ENCODE assay signal across 28 cellular contexts in genomic region chr6:150880336-150880735, GRCh38. TPM values are rescaled to one million over a fixed set of nuclear protein-coding genes. Genes with fewer than 3 reads are reported as not detected.
DNase-seq lines count a peak whose midpoint lies in the region; ATAC-seq and TF ChIP-seq lines count a peak whose summit lies in the region.
"Had no signal": no experiment of that assay in that cellular context is flagged by ENCODE, and none has a peak within 500 bp of the region (broad histone marks: within the 10 kb centered on the region; RNA-seq: fewer than 3 reads in every experiment).

No MANE protein-coding gene starts in this region.

- H3K9me3 ChIP-seq in PC-3 (ENCODE audit: low read length) (no peaks in the 10 kb centered on the region), osteoblast (ENCODE audit: low read depth, low read length) (no peaks in the 10 kb centered on the region)
- H3K9me3 ChIP-seq: A549, neutrophil had no signal

- H3K27ac ChIP-seq in PC-3 (ENCODE audit: low read length) (peak overlapping the region; percentile 98; the same call in 1 of the 2 replicates), osteoblast (ENCODE audit: low read depth, low read length) (peak overlapping the region; percentile 99)
- H3K27ac ChIP-seq: A549, HL-60, neutrophil had no signal

- peaks cover 37% of the 10 kb centered on the region for H3K79me2 ChIP-seq in PC-3 (ENCODE audit: low read length)
- peaks cover 66% of the 10 kb centered on the region for H3K79me2 ChIP-seq in osteoblast (ENCODE audit: insufficient read depth, low read length)

- ATAC-seq in PC-3 = no peak
- ATAC-seq: A549; activated naive CD4-positive, alpha-beta T cell treated with anti-CD3 and anti-CD28 coated beads, Interleukin-2, amount 50 U/mL, for 72 hours; esophagus mucosa; left colon; Panc1 had no signal

- DNase-seq in NCI-H146 (lab: John Stamatoyannopoulos, UW) = peak; percentile 28
- no peak for DNase-seq in NCI-H146 treated with DMSO at 0.1 percent for 48 hours (lab: John Stamatoyannopoulos, UW; ENCODE audit: unreplicated experiment)
- peak; percentile 85 for DNase-seq in NCI-H2029 (lab: John Stamatoyannopoulos, UW)
- DNase-seq in PC-3 = no peak
- no peak for DNase-seq in osteoblast (ENCODE audit: insufficient read length, low spot score, missing footprints)
- DNase-seq in lower leg skin (ENCODE audit: low spot score in 2 of 2) = no peak
- DNase-seq in 8988T = no peak
- DNase-seq in pons (ENCODE audit: low spot score) = no peak
- DNase-seq: activated CD4-positive, alpha-beta T cell treated with anti-CD3 and anti-CD28 coated beads, Interleukin-2, amount 50 U/mL, for 4 hours; activated CD4-positive, CD25-positive, alpha-beta regulatory T cell; aorta; CD8-positive, alpha-beta memory T cell; DND-41; effector CD8-positive, alpha-beta T cell; foreskin melanocyte; H7; left colon; mesenchymal stem cell; NCI-H1048; NCI-H226; SHP77 treated with DMSO at 0.1 percent for 48 hours; trophoblast cell had no signal

- H3F3A ChIP-seq in PC-3 (ENCODE audit: low read length, unreplicated experiment) = peaks cover 6% of the 10 kb centered on the region

- H3K36me3 ChIP-seq in PC-3 (ENCODE audit: low read depth, low read length) (peaks cover 30% of the 10 kb centered on the region), osteoblast (ENCODE audit: insufficient read depth, low read length) (peaks cover 63% of the 10 kb centered on the region)
- H3K36me3 ChIP-seq: neutrophil had no signal

- no peaks in the 10 kb centered on the region for H3K9me2 ChIP-seq in PC-3 (replicated peaks; ENCODE audit: low read length)

- no TSS peak for BruUV-seq in PC-3 (replicated peaks; lab: Mats Ljungman, UMichigan)

- TF ChIP-seq POLR2A in lower leg skin (IDR thresholded peaks at IDR 0.05) = no peak

- TF ChIP-seq CTCF in PC-3 (conservative IDR thresholded peaks at IDR 0.05; ENCODE audit: low read depth, low read length) (no peak), osteoblast (IDR thresholded peaks at IDR 0.05; ENCODE audit: extremely low read depth, low read depth, low read length) (no peak), lower leg skin (IDR thresholded peaks at IDR 0.05) (no peak)

- no peaks in the 10 kb centered on the region for H4K20me1 ChIP-seq in PC-3 (ENCODE audit: low read length)
- no peaks in the 10 kb centered on the region for H4K20me1 ChIP-seq in osteoblast (ENCODE audit: insufficient read depth, low read length)

- no peak overlapping the region for H3K4me3 ChIP-seq in PC-3 (ENCODE audit: low read length)
- no peak overlapping the region for H3K4me3 ChIP-seq in osteoblast (ENCODE audit: insufficient read depth, low read length)
- no peak overlapping the region for H3K4me3 ChIP-seq in lower leg skin (ENCODE audit: low read depth, poor library complexity, severe bottlenecking)
- H3K4me3 ChIP-seq: A549 had no signal

- WGBS in lower leg skin, 2 donors = 93 to 96% methylated on average over 3 of the region's 3 CpGs

- peaks cover 27% of the 10 kb centered on the region for H3K4me1 ChIP-seq in PC-3 (ENCODE audit: insufficient read depth, low read length)
- H3K4me1 ChIP-seq in osteoblast (ENCODE audit: insufficient read depth, low read length) = peaks cover 20% of the 10 kb centered on the region

- H2AFZ ChIP-seq in PC-3 (ENCODE audit: low read length) = no peak overlapping the region
- no peak overlapping the region for H2AFZ ChIP-seq in osteoblast (ENCODE audit: low read length)

- no peaks in the 10 kb centered on the region for H3K27me3 ChIP-seq in PC-3 (ENCODE audit: low read length)
- H3K27me3 ChIP-seq in osteoblast (ENCODE audit: insufficient read depth, low read length) = no peaks in the 10 kb centered on the region
- H3K27me3 ChIP-seq: neutrophil had no signal

- H3K4me2 ChIP-seq in PC-3 (ENCODE audit: low read length) = no peak overlapping the region
- no peak overlapping the region for H3K4me2 ChIP-seq in osteoblast (ENCODE audit: insufficient read depth, low read length)
- H3K4me2 ChIP-seq: A549 had no signal

- H3K9ac ChIP-seq in PC-3 (ENCODE audit: low read length) = no peak overlapping the region

- POLR2A ChIA-PET in PC-3 (lab: Charles Lee; ENCODE audit: unreplicated experiment) = no interaction called here

- intact Hi-C loops in PC-3 (cut with micrococcal nuclease) = no loop called here
- intact Hi-C loops in lower leg skin (cut with DNase I; ENCODE audit: low total_unique reads) = no loop called here

- CTCF ChIA-PET in PC-3 (lab: Charles Lee) = no interaction called here

RNA-seq across cellular contexts. Expression of gene MTHFD1L, which starts 14.8 kb away (rescaled TPM):
- 11.9 and 17.5 TPM in 2 replicates for total RNA-seq in PC-3 (2014; rRNA removed)
- 56.8 and 58.0 TPM in 2 replicates for total RNA-seq in osteoblast
- total RNA-seq in lower leg skin = 1 to 10 TPM; 2.1 to 7.1 (median 4.4) TPM

Comparison
In these comparisons a context has a peak if more than half of its experiments do, and no peak if none do; other contexts are left out.
1. DNase-seq: peak in NCI-H146 (single experiment) and NCI-H2029 (single experiment); none in NCI-H146 treated with DMSO at 0.1 percent for 48 hours (single experiment), PC-3 (single experiment), osteoblast (single experiment), lower leg skin (0 of 2), 8988T (single experiment) and pons (single experiment).